In genomic region chr20:34004790-34005457, GRCh38 we compare ENCODE assay signal across 20 cellular contexts. TPM values are rescaled to one million over a fixed set of nuclear protein-coding genes. Genes with fewer than 3 reads are reported as not detected.
A peak's percentile ranks its signal among the peaks of the same experiment; 100 is the strongest.
DNase-seq lines count a peak whose midpoint lies in the region; ATAC-seq, FAIRE-seq and TF ChIP-seq lines count a peak whose summit lies in the region.
"Had no signal": no experiment of that assay in that cellular context is flagged by ENCODE, and none has a peak within 500 bp of the region (broad histone marks: within the 10 kb centered on the region; RNA-seq: fewer than 3 reads in every experiment).

No MANE protein-coding gene starts in this region.

- DNase-seq in CD4-positive, alpha-beta memory T cell = no peak
- no peak for DNase-seq in H9
- peak; percentile 99 for DNase-seq in HepG2 (ENCODE audit: low spot score)
- DNase-seq in stimulated activated effector memory CD8-positive, alpha-beta T cell treated with anti-CD3 and anti-CD28 coated beads, Interleukin-12 subunit alpha, Interleukin-12 subunit beta, amount 100 ng/mL, for 72 hours (ENCODE audit: low spot score in 2 of 2) = no peak
- DNase-seq in dermis blood vessel endothelial cell = no peak
- DNase-seq in activated CD4-positive, CD25-positive, alpha-beta regulatory T cell treated with anti-CD3 and anti-CD28 coated beads, Interleukin-2, amount 50 U/mL, for 72 hours = no peak
- DNase-seq in stimulated activated CD4-positive, alpha-beta T cell treated with anti-CD3 and anti-CD28 coated beads, Interleukin-2, amount 100 ng/mL, for 48 hours = no peak
- DNase-seq: DMS79, KG1, NCI-H1092 treated with DMSO at 0.1 percent for 48 hours, NCI-H146, NCI-H2029, NCI-H345, NCI-H524, NCI-H82 had no signal

- no peak overlapping the region for H3K18ac ChIP-seq in H9 (ENCODE audit: insufficient read length, low read depth, low read length)

- intact Hi-C loops in CD4-positive, alpha-beta memory T cell (cut with micrococcal nuclease) = no loop called here
- intact Hi-C loops in HepG2 (cut with micrococcal nuclease; ENCODE audit: unreplicated experiment) = loop anchor here (1.0 kb wide), 1 partner anchor 12 kb away; the partner anchor contains the start of gene RALY

- no peaks in the 10 kb centered on the region for H3K9me3 ChIP-seq in CD4-positive, alpha-beta memory T cell (ENCODE audit: control insufficient read depth in 1 of 2, low read length in 2 of 2)
- H3K9me3 ChIP-seq in H9 (ENCODE audit: control insufficient read depth, low read depth, low read length) (no peaks in the 10 kb centered on the region), HepG2 (ENCODE audit: low read length) (no peaks in the 10 kb centered on the region)
- H3K9me3 ChIP-seq: HAP-1 had no signal

- H3K79me1 ChIP-seq in H9 (ENCODE audit: insufficient read depth, low read depth, low read length, poor library complexity, severe bottlenecking) = no peaks in the 10 kb centered on the region

- no peak overlapping the region for H3K56ac ChIP-seq in H9 (ENCODE audit: insufficient read length, low read depth, low read length)

- in situ Hi-C loops in HepG2 (cut with HindIII; ENCODE audit: extremely low pct_ligation_motif_present, low pct_unique_long_range_greater_than_20kb) = no loop called here

- H4K20me1 ChIP-seq in H9 (ENCODE audit: control insufficient read depth, insufficient read depth, insufficient read length) (no peaks in the 10 kb centered on the region), HepG2 (ENCODE audit: insufficient read depth, low read length) (peaks cover 28% of the 10 kb centered on the region)

- no peaks in the 10 kb centered on the region for H3K23me2 ChIP-seq in H9 (ENCODE audit: insufficient read length, low read depth, low read length, poor library complexity, severe bottlenecking)

- H3K4ac ChIP-seq in H9 (ENCODE audit: low read depth, low read length) = no peak overlapping the region

- no peak overlapping the region for H4K5ac ChIP-seq in H9 (ENCODE audit: insufficient read length, low read depth, low read length)

- no peaks in the 10 kb centered on the region for H3K9me3 Mint-ChIP-seq in CD4-positive, alpha-beta memory T cell
- no peaks in the 10 kb centered on the region for H3K9me3 Mint-ChIP-seq in H9
- H3K9me3 Mint-ChIP-seq in stimulated activated effector memory CD8-positive, alpha-beta T cell treated with anti-CD3 and anti-CD28 coated beads, Interleukin-12 subunit alpha, Interleukin-12 subunit beta, amount 100 ng/mL, for 72 hours = no peaks in the 10 kb centered on the region

- TF ChIP-seq POLR2A in HepG2 (IDR thresholded peaks at IDR 0.05; ENCODE audit: insufficient read depth in 1 of 2, low read depth in 2 of 2, low read length in 2 of 2) = peak in 1 of 2 experiments; percentile 48; a peak in 2 of 4 replicates

- no peak overlapping the region for H2AK5ac ChIP-seq in H9 (ENCODE audit: insufficient read length, low read length)

- H4K91ac ChIP-seq in H9 (ENCODE audit: insufficient read length, low read depth, low read length) = no peak overlapping the region

- peaks cover 15 to 29% of the 10 kb centered on the region in 2 donors for H3K36me3 Mint-ChIP-seq in CD4-positive, alpha-beta memory T cell
- peaks cover 1 to 12% (median 8%) of the 10 kb centered on the region in 3 experiments; a peak in 4 of 7 replicates for H3K36me3 Mint-ChIP-seq in H9 (ENCODE audit: insufficient read depth in 1 of 3, low read depth in 3 of 3)
- peaks cover 26% of the 10 kb centered on the region for H3K36me3 Mint-ChIP-seq in stimulated activated effector memory CD8-positive, alpha-beta T cell treated with anti-CD3 and anti-CD28 coated beads, Interleukin-12 subunit alpha, Interleukin-12 subunit beta, amount 100 ng/mL, for 72 hours

- POLR2A ChIA-PET in CD4-positive, alpha-beta memory T cell (lab: Charles Lee; ENCODE audit: partially characterized antibody) = interaction anchor here (1.1 to 3.1 kb wide), 2 partner anchors 12 to 194 kb away, joined by 3 to 12 read pairs; partner anchors contain the start of genes CHMP4B and RALY
- POLR2A ChIA-PET in HepG2 (lab: Yijun Ruan, JAX) = interaction anchor here (0.8 to 12.7 kb wide), 7 partner anchors 8 to 107 kb away, joined by 3 to 315 read pairs (median 6); partner anchors contain the start of genes EIF2S2 and RALY

- no peak overlapping the region for H2BK20ac ChIP-seq in H9 (ENCODE audit: low read depth, low read length, poor library complexity, severe bottlenecking)

- BruUV-seq in HepG2 (replicated peaks; lab: Mats Ljungman, UMichigan) = no TSS peak

- no peak overlapping the region for H2BK5ac ChIP-seq in H9 (ENCODE audit: insufficient read length, low read length)

- CTCF ChIA-PET in CD4-positive, alpha-beta memory T cell (lab: Charles Lee; ENCODE audit: partially characterized antibody) = interaction anchor here (0.6 kb wide), 1 partner anchor 174 kb away, joined by 3 read pairs; no protein-coding TSS in a partner anchor
- CTCF ChIA-PET in HepG2 (lab: Yijun Ruan, JAX; ENCODE audit: low intra/inter-chr PET ratio, low total read pairs) = interaction anchor here (1.2 kb wide), 1 partner anchor 18 kb away, joined by 3 read pairs; no protein-coding TSS in a partner anchor

- H3K4me2 ChIP-seq in H9 (ENCODE audit: insufficient read depth, insufficient read length, low read length) = no peak overlapping the region
- peak overlapping the region; percentile 79 for H3K4me2 ChIP-seq in HepG2 (ENCODE audit: low read depth, low read length)
- H3K4me2 ChIP-seq: BLaER1 had no signal

- no peak overlapping the region for H2AFZ ChIP-seq in H9 (ENCODE audit: low read length)
- no peak overlapping the region for H2AFZ ChIP-seq in HepG2 (ENCODE audit: low read length)

- H3K4me3 ChIP-seq in CD4-positive, alpha-beta memory T cell (ENCODE audit: low read length in 2 of 2) = no peak overlapping the region
- H3K4me3 ChIP-seq in HepG2 (replicated peaks in 1 of 3; ENCODE audit: insufficient read depth in 1 of 3, low read depth in 2 of 3, low read length in 3 of 3) = peak overlapping the region; percentile 24 to 57 (median 32)
- H3K4me3 ChIP-seq: BLaER1, HAP-1 had no signal

- peaks cover 79% of the 10 kb centered on the region for H3K4me1 ChIP-seq in CD4-positive, alpha-beta memory T cell (ENCODE audit: insufficient read depth, low read length)
- peaks cover 2% of the 10 kb centered on the region for H3K4me1 ChIP-seq in H9 (ENCODE audit: insufficient read depth, low read length)
- H3K4me1 ChIP-seq in HepG2 (ENCODE audit: insufficient read depth, low read length) = peaks cover 98% of the 10 kb centered on the region

- no peak overlapping the region for H3K14ac ChIP-seq in H9 (ENCODE audit: insufficient read depth, low read length)

- no peak overlapping the region for H4K8ac ChIP-seq in H9 (replicated peaks; ENCODE audit: insufficient read length, low read depth, low read length)

- peak; percentile 15; the same call in 1 of the 2 replicates for TF ChIP-seq RAD21 in HepG2 (CRISPR knock-in tag; IDR thresholded peaks at IDR 0.05)

- no peak overlapping the region for H2BK120ac ChIP-seq in H9 (ENCODE audit: low read depth, low read length, poor library complexity, severe bottlenecking)

- H3K9ac ChIP-seq in H9 (ENCODE audit: extremely low read depth, insufficient read length, low read length) (no peak overlapping the region), HepG2 (ENCODE audit: insufficient read depth, low read depth, low read length) (peak overlapping the region; percentile 59)
- H3K9ac ChIP-seq: BLaER1 had no signal

- H3K27ac Mint-ChIP-seq in CD4-positive, alpha-beta memory T cell = peak overlapping the region in 4 of 7 donors; percentile 7 to 85 (median 58)
- H3K27ac Mint-ChIP-seq in H9 = peak overlapping the region in 2 of 3 experiments; percentile 31 to 39; a peak in 5 of 7 replicates
- peak overlapping the region; percentile 27 for H3K27ac Mint-ChIP-seq in stimulated activated effector memory CD8-positive, alpha-beta T cell treated with anti-CD3 and anti-CD28 coated beads, Interleukin-12 subunit alpha, Interleukin-12 subunit beta, amount 100 ng/mL, for 72 hours

- H3K27ac ChIP-seq in CD4-positive, alpha-beta memory T cell (ENCODE audit: low read depth, low read length) = no peak overlapping the region
- H3K27ac ChIP-seq in H9 (ENCODE audit: insufficient read length, low read depth, low read length) = no peak overlapping the region
- peak overlapping the region; percentile 84 for H3K27ac ChIP-seq in HepG2 (ENCODE audit: extremely low read length, insufficient read depth, low read length)
- H3K27ac ChIP-seq: BLaER1, HL-60 had no signal

- no CpG with 5 or more reads among the region's 11 CpGs for WGBS in H9 (ENCODE audit: extremely low coverage, insufficient read length, low lambda C conversion rate)
- 10% methylated on average over 11 of the region's 11 CpGs for WGBS in HepG2 (ENCODE audit: low lambda C conversion rate)

- H3K4me1 Mint-ChIP-seq in CD4-positive, alpha-beta memory T cell = peaks cover 76 to 95% (median 85%) of the 10 kb centered on the region in 4 donors
- peaks cover 58 to 60% of the 10 kb centered on the region in 2 experiments for H3K4me1 Mint-ChIP-seq in H9
- peaks cover 89% of the 10 kb centered on the region for H3K4me1 Mint-ChIP-seq in stimulated activated effector memory CD8-positive, alpha-beta T cell treated with anti-CD3 and anti-CD28 coated beads, Interleukin-12 subunit alpha, Interleukin-12 subunit beta, amount 100 ng/mL, for 72 hours

- H3K79me2 ChIP-seq in H9 (ENCODE audit: insufficient read depth, low read length) = peaks cover 28% of the 10 kb centered on the region; the same call in 1 of the 2 replicates
- H3K79me2 ChIP-seq in HepG2 (ENCODE audit: insufficient read depth, low read length) = peaks cover 89% of the 10 kb centered on the region

- no peaks in the 10 kb centered on the region for H3K27me3 ChIP-seq in CD4-positive, alpha-beta memory T cell (ENCODE audit: insufficient read depth, low read length)
- no peaks in the 10 kb centered on the region for H3K27me3 ChIP-seq in H9 (ENCODE audit: insufficient read depth, low read length)
- H3K27me3 ChIP-seq in HepG2 (ENCODE audit: control insufficient read depth in 1 of 2, insufficient read depth in 2 of 2, low read length in 2 of 2) = no peaks in the 10 kb centered on the region
- H3K27me3 ChIP-seq: BLaER1 had no signal

- no peaks in the 10 kb centered on the region for H3K27me3 Mint-ChIP-seq in CD4-positive, alpha-beta memory T cell
- H3K27me3 Mint-ChIP-seq in H9 (ENCODE audit: low read depth) = no peaks in the 10 kb centered on the region

- H2BK12ac ChIP-seq in H9 (ENCODE audit: insufficient read length, low read depth, low read length) = no peak overlapping the region

- H2BK15ac ChIP-seq in H9 (ENCODE audit: low read depth, low read length) = no peak overlapping the region

- ATAC-seq in HepG2 = peak; percentile 87
- ATAC-seq in stimulated activated effector memory CD8-positive, alpha-beta T cell treated with anti-CD3 and anti-CD28 coated beads, Interleukin-12 subunit alpha, Interleukin-12 subunit beta, amount 100 ng/mL, for 72 hours = no peak
- ATAC-seq: Panc1, SK-N-SH treated with all-trans-retinoic acid at 6 μM for 48 hours had no signal

- H3K4me3 Mint-ChIP-seq in CD4-positive, alpha-beta memory T cell = peak overlapping the region in 4 of 8 donors; percentile 9 to 47 (median 18)
- H3K4me3 Mint-ChIP-seq in H9 = no peak overlapping the region
- no peak overlapping the region for H3K4me3 Mint-ChIP-seq in stimulated activated effector memory CD8-positive, alpha-beta T cell treated with anti-CD3 and anti-CD28 coated beads, Interleukin-12 subunit alpha, Interleukin-12 subunit beta, amount 100 ng/mL, for 72 hours

- peak; percentile 98 for FAIRE-seq in HepG2 (lab: Jason Lieb, UNC)

- H3K36me3 ChIP-seq in CD4-positive, alpha-beta memory T cell (ENCODE audit: insufficient read depth, low read length) = peaks cover 6% of the 10 kb centered on the region
- no peaks in the 10 kb centered on the region for H3K36me3 ChIP-seq in HepG2 (replicated peaks in 1 of 2; ENCODE audit: control insufficient read depth in 1 of 2, insufficient read depth in 2 of 2, low read length in 2 of 2)

- no peak overlapping the region for H3T11ph ChIP-seq in H9 (ENCODE audit: low read length)

- TF ChIP-seq CTCF in H9 (conservative IDR thresholded peaks at IDR 0.05) (no peak), HepG2 (CRISPR knock-in tag; IDR thresholded peaks at IDR 0.05) (peak; percentile 45; the same call in 1 of the 2 replicates)

- no peak overlapping the region for H3K23ac ChIP-seq in H9 (ENCODE audit: insufficient read length, low read depth, low read length)

- TF ChIP-seq EP300 in HepG2 (IDR thresholded peaks at IDR 0.05; ENCODE audit: low read depth in 2 of 2, low read length in 2 of 2) (peak; percentile 73 to 99; a peak in 3 of 4 replicates), HepG2 (CRISPR knock-in tag; IDR thresholded peaks at IDR 0.05; ENCODE audit: borderline replicate concordance) (peak; percentile 86)

RNA-seq across cellular contexts. Expression of gene RALY, which starts 11.2 kb away (rescaled TPM):
- 100 to 1,000 TPM; 112 to 116 TPM for total RNA-seq in CD4-positive, alpha-beta memory T cell
- polyA plus RNA-seq in CD4-positive, alpha-beta memory T cell = 100 to 1,000 TPM; 191 to 218 TPM
- total RNA-seq in H9 (2021) (199 and 207 TPM in 2 replicates), HepG2 (2016; rRNA removed; fragmentation: Illumina TruSeq; extraction: Trizol) (186 and 213 TPM in 2 replicates), dermis blood vessel endothelial cell (71.0 and 99.9 TPM in 2 replicates)
- 149 TPM in 2 replicates for total RNA-seq in HepG2 (2016; cell fraction: cytosol; rRNA removed; fragmentation: Illumina TruSeq; extraction: Trizol; ENCODE audit: low read depth)
- total RNA-seq in HepG2 (2016; cell fraction: insoluble cytoplasmic fraction; rRNA removed; fragmentation: Illumina TruSeq; extraction: Trizol) = 189 and 205 TPM in 2 replicates
- total RNA-seq in HepG2 (2016; cell fraction: membrane; rRNA removed; fragmentation: Illumina TruSeq; extraction: Trizol) = 212 and 253 TPM in 2 replicates
- 108 and 117 TPM in 2 replicates for total RNA-seq in HepG2 (2016; cell fraction: nucleus; rRNA removed; fragmentation: Illumina TruSeq; extraction: Trizol)
- polyA plus RNA-seq in HepG2 (2011; rRNA removed) = 178 and 179 TPM in 2 replicates
- 154 and 230 TPM in 2 replicates for polyA plus RNA-seq in HepG2 (2011; cell fraction: cytosol; rRNA removed)
- polyA plus RNA-seq in HepG2 (2011; cell fraction: nucleus; rRNA removed) = 90.5 and 93.6 TPM in 2 replicates
- polyA plus RNA-seq in HepG2 (2012) = 139 and 151 TPM in 2 replicates
- 205 and 264 TPM in 2 replicates for polyA plus RNA-seq in HepG2 (2016; cell fraction: cytosol; fragmentation: Illumina TruSeq; extraction: Trizol; ENCODE audit: low read depth)
- polyA plus RNA-seq in HepG2 (2016; cell fraction: insoluble cytoplasmic fraction; fragmentation: Illumina TruSeq; extraction: Trizol; ENCODE audit: low read depth) = 400 and 432 TPM in 2 replicates
- 287 and 342 TPM in 2 replicates for polyA plus RNA-seq in HepG2 (2016; cell fraction: membrane; fragmentation: Illumina TruSeq; extraction: Trizol; ENCODE audit: low read depth)
- polyA plus RNA-seq in HepG2 (2016; cell fraction: nucleus; fragmentation: Illumina TruSeq; extraction: Trizol; ENCODE audit: insufficient read depth, low read depth) = 252 and 257 TPM in 2 replicates
- 148 and 200 TPM in 2 replicates for polyA minus RNA-seq in HepG2 (2011; rRNA and poly(A)+ RNA removed; ENCODE audit: low replicate concordance)
- polyA minus RNA-seq in HepG2 (2011; cell fraction: cytosol; rRNA and poly(A)+ RNA removed) = 99.8 and 102 TPM in 2 replicates
- 75.0 and 76.2 TPM in 2 replicates for polyA minus RNA-seq in HepG2 (2011; cell fraction: nucleus; rRNA and poly(A)+ RNA removed)

Comparison
In these comparisons a context has a peak if more than half of its experiments do, and no peak if none do; other contexts are left out.
1. H3K4me3 ChIP-seq: peak in HepG2 (3 of 3); none in CD4-positive, alpha-beta memory T cell (0 of 2).
2. Peak in every context shown above with its lines, with median percentiles within 50 percentile points of each other: H3K27ac Mint-ChIP-seq.